8 cellular contexts compared by ENCODE assay signal in the genomic region with DNA sequence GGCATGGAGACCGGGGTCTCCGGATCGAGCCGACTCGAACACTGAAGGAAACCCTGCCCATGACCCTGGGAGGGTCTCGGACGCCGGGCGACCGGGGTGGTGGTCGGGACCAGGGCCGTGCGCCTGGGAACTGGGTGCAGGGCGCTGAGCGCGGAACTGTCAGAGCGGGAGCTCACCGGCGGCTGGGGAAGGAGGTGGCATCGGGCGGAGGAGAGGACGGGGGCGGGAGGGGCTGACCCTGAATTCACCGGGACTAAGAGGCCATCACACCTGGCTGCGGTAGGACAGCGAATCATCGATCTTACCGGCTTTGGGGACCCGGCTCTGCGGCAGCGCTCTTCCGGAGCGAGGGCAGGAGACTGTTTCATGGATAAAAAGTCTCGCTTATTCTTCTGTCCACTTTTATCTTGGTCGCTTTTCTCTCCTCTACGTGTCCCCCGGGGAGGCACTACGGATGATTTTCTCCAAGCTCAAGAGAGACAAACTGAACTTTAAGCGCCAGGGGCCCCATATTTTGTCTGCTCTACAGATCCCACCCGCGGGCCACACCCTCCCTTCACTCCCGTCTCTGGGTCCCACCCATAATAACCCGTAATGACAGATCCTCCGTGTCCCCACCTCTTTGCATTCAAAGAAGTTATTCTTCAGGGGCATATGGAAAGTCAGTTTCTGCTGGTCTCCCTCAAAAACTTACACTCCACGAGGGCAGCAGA. TPM values are rescaled to one million over a fixed set of nuclear protein-coding genes. Genes with fewer than 3 reads are reported as not detected.
A peak's percentile ranks its signal among the peaks of the same experiment; 100 is the strongest.
DNase-seq lines count a peak whose midpoint lies in the region; ATAC-seq and TF ChIP-seq lines count a peak whose summit lies in the region.

Gene CORIN, minus strand, starts transcription at position 486 of the 713 bp plus-strand sequence. Its CDS starts 118 bp downstream, at position 368.

- peaks cover 5 to 11% of the 10 kb centered on the region in 2 donors for H3K4me1 ChIP-seq in ascending aorta
- H3K4me1 ChIP-seq in iPS-15b (ENCODE audit: control insufficient read depth, insufficient read depth, low read length), result peaks cover 3% of the 10 kb centered on the region
- peaks cover 14% of the 10 kb centered on the region for H3K4me1 ChIP-seq in smooth muscle cell (ENCODE audit: low read depth)

- no peaks in the 10 kb centered on the region for H3K36me3 ChIP-seq in ascending aorta
- H3K36me3 ChIP-seq in iPS-15b (ENCODE audit: control insufficient read depth, insufficient read depth, low read length), result no peaks in the 10 kb centered on the region
- H3K36me3 ChIP-seq in smooth muscle cell (ENCODE audit: low read depth), result peaks cover 3% of the 10 kb centered on the region

- H3K9ac ChIP-seq in iPS-15b (ENCODE audit: low read depth, low read length), result peak within 1 kb of the TSS; percentile 50
- H3K9ac ChIP-seq in smooth muscle cell (ENCODE audit: low read depth), result no peak within 1 kb of the TSS

- H4K20me1 ChIP-seq in smooth muscle cell (ENCODE audit: low read depth), result peaks cover 13% of the 10 kb centered on the region

- no peaks in the 10 kb centered on the region for H3F3A ChIP-seq in smooth muscle cell (ENCODE audit: low read depth)

- in situ Hi-C loops in GM13976 (cut with MboI; ENCODE audit: low sequenced_read_pairs, unreplicated experiment), result loop anchor here (10.0 kb wide), 1 partner anchor 123 kb away; no protein-coding TSS in a partner anchor

- no peaks in the 10 kb centered on the region for H3K27me3 ChIP-seq in ascending aorta
- peaks cover 13% of the 10 kb centered on the region for H3K27me3 ChIP-seq in iPS-15b (ENCODE audit: control insufficient read depth, insufficient read depth, low read length)
- peaks cover 36% of the 10 kb centered on the region for H3K27me3 ChIP-seq in smooth muscle cell (ENCODE audit: low read depth)

- H2AFZ ChIP-seq in smooth muscle cell (ENCODE audit: low read depth), result no peak within 1 kb of the TSS

- 3% methylated on average over 45 of the region's 45 CpGs for WGBS in smooth muscle cell (ENCODE audit: low lambda C conversion rate)

- intact Hi-C loops in ascending aorta (cut with DNase I), result loop anchor here (2.0 to 5.0 kb wide), 2 partner anchors 140 to 169 kb away; no protein-coding TSS in a partner anchor

- no peaks in the 10 kb centered on the region for H3K79me2 ChIP-seq in smooth muscle cell (ENCODE audit: low read depth)

- no peak for TF ChIP-seq CTCF in LNCaP clone FGC (IDR thresholded peaks at IDR 0.05; ENCODE audit: control insufficient read depth, extremely low read depth, insufficient read depth)
- TF ChIP-seq CTCF in ascending aorta (IDR thresholded peaks at IDR 0.05), result no peak
- no peak for TF ChIP-seq CTCF in smooth muscle cell (IDR thresholded peaks at IDR 0.05; ENCODE audit: borderline replicate concordance, insufficient read depth, poor library complexity, severe bottlenecking)
- TF ChIP-seq CTCF in GM13976 (IDR thresholded peaks at IDR 0.05; ENCODE audit: borderline replicate concordance, control extremely low read depth, extremely low read depth, insufficient read depth, missing control alignments), result no peak

- ATAC-seq in GM21528 (IDR thresholded peaks at IDR 0.05; ENCODE audit: low FRiP score, unreplicated experiment), result peak; percentile 15

- H3K9me3 ChIP-seq in ascending aorta (no peaks in the 10 kb centered on the region), iPS-15b (ENCODE audit: control insufficient read depth, insufficient read depth, low read length) (no peaks in the 10 kb centered on the region), smooth muscle cell (replicated peaks; ENCODE audit: low read depth) (no peaks in the 10 kb centered on the region)

- peak within 1 kb of the TSS; percentile 48 for H3K4me3 ChIP-seq in LNCaP clone FGC (ENCODE audit: low read depth, low read length)
- peak within 1 kb of the TSS; percentile 62 to 69 for H3K4me3 ChIP-seq in ascending aorta
- H3K4me3 ChIP-seq in iPS-15b (ENCODE audit: low read depth, low read length), result peak within 1 kb of the TSS; percentile 87
- H3K4me3 ChIP-seq in smooth muscle cell, result peak within 1 kb of the TSS; percentile 57

- H3K27ac ChIP-seq in ascending aorta (peak within 1 kb of the TSS in 1 of 2 donors; percentile 8), smooth muscle cell (ENCODE audit: low read depth) (no peak within 1 kb of the TSS)

- H3K4me2 ChIP-seq in smooth muscle cell, result peak within 1 kb of the TSS; percentile 90

- DNase-seq in COLO668 (lab: John Stamatoyannopoulos, UW; ENCODE audit: unreplicated experiment) (peak; percentile 60), LNCaP clone FGC (ENCODE audit: low read depth) (no peak), ascending aorta (ENCODE audit: low spot score in 2 of 2) (no peak), smooth muscle cell (lab: John Stamatoyannopoulos, UW; ENCODE audit: unreplicated experiment) (no peak), GM13976 (ENCODE audit: low spot score) (no peak), superior temporal gyrus (ENCODE audit: extremely low spot score) (no peak)

RNA-seq across cellular contexts. Expression of gene CORIN, which starts in this region (rescaled TPM):
- total RNA-seq in ascending aorta (not detected), smooth muscle cell (1.8 and 3.5 TPM in 2 replicates)
- 0.27 and 1.9 TPM in 2 replicates for polyA plus RNA-seq in smooth muscle cell
